ENCODE assay signal across 9 cellular contexts in the genomic region with DNA sequence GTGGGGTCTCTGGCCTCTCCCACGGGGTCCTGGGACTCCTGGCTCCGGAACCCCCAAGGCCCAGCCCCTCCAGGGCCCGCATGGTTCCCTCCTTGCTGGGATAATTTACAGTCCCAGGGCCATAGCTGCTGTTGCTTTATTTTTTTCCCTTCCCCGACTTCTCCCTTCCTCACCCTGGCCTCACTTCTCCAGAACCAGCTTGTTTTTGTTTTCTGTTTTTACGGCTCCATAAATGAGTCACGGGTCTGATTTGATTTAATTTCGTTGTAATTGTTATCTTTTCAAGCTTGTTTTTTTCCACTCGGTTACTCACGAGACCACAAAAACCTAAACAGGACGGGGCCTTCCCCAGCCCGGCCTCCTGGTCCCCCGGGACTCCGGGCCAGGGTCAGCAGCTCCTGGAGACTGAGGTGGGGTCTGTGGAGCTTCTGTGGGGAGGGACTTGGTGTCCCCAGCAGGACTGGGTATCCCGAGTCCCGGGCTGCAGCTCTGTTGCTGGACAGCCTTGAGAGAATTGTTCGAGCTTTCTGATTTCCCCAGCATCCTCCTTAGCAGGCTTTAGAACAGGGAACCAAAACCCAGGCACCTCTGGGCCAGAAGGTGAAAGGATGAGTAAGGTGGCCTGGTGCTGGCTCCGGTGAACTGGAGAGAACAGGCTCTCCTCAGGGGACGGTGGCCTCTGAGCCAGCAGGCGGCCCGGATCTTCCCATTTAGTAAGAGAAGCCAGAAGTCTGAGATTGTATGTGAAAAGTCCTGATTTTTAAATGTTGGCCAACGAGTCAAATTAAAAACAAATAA.
DNase-seq lines count a peak whose midpoint lies in the region; ATAC-seq, FAIRE-seq and TF ChIP-seq lines count a peak whose summit lies in the region.
"Had no signal": no experiment of that assay in that cellular context is flagged by ENCODE, and none has a peak within 500 bp of the region (broad histone marks: within the 10 kb centered on the region; RNA-seq: fewer than 3 reads in every experiment).

No MANE protein-coding gene starts in this region.

- no peaks in the 10 kb centered on the region for H4K20me1 ChIP-seq in endothelial cell of umbilical vein (replicated peaks; ENCODE audit: control insufficient read depth, extremely low read depth, insufficient read depth, low read length)

- H3K36me3 ChIP-seq in endothelial cell of umbilical vein (ENCODE audit: control insufficient read depth in 2 of 2, extremely low read depth in 1 of 2, insufficient read depth in 2 of 2, low read length in 2 of 2) = no peaks in the 10 kb centered on the region

- H3K4me1 ChIP-seq in endothelial cell of umbilical vein (ENCODE audit: control insufficient read depth, extremely low read depth, insufficient read depth, low read length) = peaks cover 28% of the 10 kb centered on the region

- POLR2A ChIA-PET in activated CD4-positive, alpha-beta T cell treated with anti-CD3 and anti-CD28 coated beads for 36 hours (lab: Charles Lee) = interaction anchor here (0.7 kb wide), 1 partner anchor 133 kb away, joined by 3 read pairs; no protein-coding TSS in a partner anchor
- POLR2A ChIA-PET in endothelial cell of umbilical vein (lab: Charles Lee) = no interaction called here

- no TSS peak for BruUV-seq in endothelial cell of umbilical vein (replicated peaks; lab: Mats Ljungman, UMichigan)

- peak; percentile 30 for ATAC-seq in activated CD4-positive, alpha-beta T cell treated with anti-CD3 and anti-CD28 coated beads for 36 hours

- no peaks in the 10 kb centered on the region for H3K79me2 ChIP-seq in endothelial cell of umbilical vein (ENCODE audit: control insufficient read depth, insufficient read depth, low read length)

- CTCF ChIA-PET in activated CD4-positive, alpha-beta T cell treated with anti-CD3 and anti-CD28 coated beads for 36 hours (lab: Charles Lee) = interaction anchor here (0.6 to 1.3 kb wide), 7 partner anchors 9 to 201 kb away, joined by 3 to 6 read pairs (median 3); no protein-coding TSS in a partner anchor
- CTCF ChIA-PET in endothelial cell of umbilical vein (lab: Charles Lee) = interaction anchor here (0.8 to 2.2 kb wide), 4 partner anchors 11 to 303 kb away, joined by 3 to 7 read pairs (median 4); no protein-coding TSS in a partner anchor

- no peak for TF ChIP-seq POLR2A in endothelial cell of umbilical vein (IDR thresholded peaks at IDR 0.05; ENCODE audit: low read depth, low read length)

- H3K4me3 ChIP-seq in endothelial cell of umbilical vein (replicated peaks in 1 of 3; ENCODE audit: insufficient read depth in 1 of 3, low read depth in 1 of 3, low read length in 3 of 3) = no peak overlapping the region

- H3K36me3 Mint-ChIP-seq in activated CD4-positive, alpha-beta T cell treated with anti-CD3 and anti-CD28 coated beads for 36 hours (ENCODE audit: low read depth) = no peaks in the 10 kb centered on the region

- peak; percentile 49 for FAIRE-seq in endothelial cell of umbilical vein (lab: Jason Lieb, UNC)

- no peaks in the 10 kb centered on the region for H3K9me3 ChIP-seq in endothelial cell of umbilical vein (replicated peaks; ENCODE audit: control insufficient read depth, insufficient read depth, low read length)

- H3K9me1 ChIP-seq in endothelial cell of umbilical vein (replicated peaks; ENCODE audit: control insufficient read depth, extremely low read depth, insufficient read depth, low read length) = no peaks in the 10 kb centered on the region

- H3K9me3 Mint-ChIP-seq in activated CD4-positive, alpha-beta T cell treated with anti-CD3 and anti-CD28 coated beads for 36 hours (ENCODE audit: low read depth) = no peaks in the 10 kb centered on the region

- intact Hi-C loops in activated CD4-positive, alpha-beta T cell treated with anti-CD3 and anti-CD28 coated beads for 36 hours (cut with DNase I, micrococcal nuclease) = loop anchor here (1.0 to 10.0 kb wide), 4 partner anchors 53 to 175 kb away; a partner anchor contains a TSS
- intact Hi-C loops in endothelial cell of umbilical vein (cut with micrococcal nuclease) = loop anchor here (5.0 kb wide), 1 partner anchor 177 kb away; no protein-coding TSS in a partner anchor

- dilution Hi-C loops in endothelial cell of umbilical vein (cut with MboI; ENCODE audit: extremely low pct_ligation_motif_present, low sequenced_read_pairs) = no loop called here

- H3K27ac Mint-ChIP-seq in activated CD4-positive, alpha-beta T cell treated with anti-CD3 and anti-CD28 coated beads for 36 hours = peak overlapping the region; percentile 80

- peak overlapping the region; percentile 28 for H3K9ac ChIP-seq in endothelial cell of umbilical vein (replicated peaks; ENCODE audit: extremely low read depth, insufficient read depth, low read length)

- TF ChIP-seq CTCF in endothelial cell of umbilical vein (IDR thresholded peaks at IDR 0.05; ENCODE audit: extremely low read depth in 1 of 2, insufficient read depth in 1 of 2, low read depth in 1 of 2, low read length in 2 of 2) = no peak

- H3K27ac ChIP-seq in endothelial cell of umbilical vein (ENCODE audit: insufficient read depth, low read depth, low read length) = peak overlapping the region; percentile 41
- H3K27ac ChIP-seq: 22Rv1 had no signal

- peaks cover 22% of the 10 kb centered on the region for H3K4me1 Mint-ChIP-seq in activated CD4-positive, alpha-beta T cell treated with anti-CD3 and anti-CD28 coated beads for 36 hours

- H2AFZ ChIP-seq in endothelial cell of umbilical vein (ENCODE audit: low read depth, low read length) = peak overlapping the region; percentile 80

- H3K27me3 Mint-ChIP-seq in activated CD4-positive, alpha-beta T cell treated with anti-CD3 and anti-CD28 coated beads for 36 hours = no peaks in the 10 kb centered on the region

- peak overlapping the region; percentile 13 for H3K4me2 ChIP-seq in endothelial cell of umbilical vein (ENCODE audit: insufficient read depth, low read length)

- H3K4me3 Mint-ChIP-seq in activated CD4-positive, alpha-beta T cell treated with anti-CD3 and anti-CD28 coated beads for 36 hours = no peak overlapping the region

- DNase-seq in activated CD4-positive, alpha-beta T cell treated with anti-CD3 and anti-CD28 coated beads for 36 hours = peak; percentile 50
- no peak for DNase-seq in activated CD4-positive, alpha-beta T cell treated with anti-CD3 and anti-CD28 coated beads, Interleukin-2, amount 50 U/mL, for 4 hours
- DNase-seq in NAMALWA (ENCODE audit: low spot score) (peak; percentile 66), endothelial cell of umbilical vein (ENCODE audit: low read depth, low spot score) (peak; percentile 72), renal cortical epithelial cell (ENCODE audit: low read depth) (peak; percentile 90), HT-29 (ENCODE audit: low spot score) (no peak), NCI-H748 treated with DMSO at 0.1 percent for 48 hours (lab: John Stamatoyannopoulos, UW) (no peak), amygdala (lab: John Stamatoyannopoulos, UW) (no peak)

- no peaks in the 10 kb centered on the region for H3K27me3 ChIP-seq in endothelial cell of umbilical vein (ENCODE audit: control insufficient read depth in 2 of 2, insufficient read depth in 2 of 2, low read length in 2 of 2)

TF ChIP-seq in endothelial cell of umbilical vein, 7 proteins besides CTCF, POLR2A, EP300 and RAD21:
- no peak for TF ChIP-seq EZH2 (IDR thresholded peaks at IDR 0.05; ENCODE audit: borderline replicate concordance, low read depth, low read length, severe bottlenecking)
- TF ChIP-seq JUN (IDR thresholded peaks at IDR 0.05; ENCODE audit: borderline replicate concordance, insufficient read depth, insufficient read length, low read depth) = peak; percentile 11

Comparison
In these comparisons a context has a peak if more than half of its experiments do, and no peak if none do; other contexts are left out.
1. DNase-seq: peak in activated CD4-positive, alpha-beta T cell treated with anti-CD3 and anti-CD28 coated beads for 36 hours (single experiment), NAMALWA (single experiment), endothelial cell of umbilical vein (single experiment) and renal cortical epithelial cell (single experiment); none in activated CD4-positive, alpha-beta T cell treated with anti-CD3 and anti-CD28 coated beads, Interleukin-2, amount 50 U/mL, for 4 hours (0 of 2), HT-29 (single experiment), NCI-H748 treated with DMSO at 0.1 percent for 48 hours (single experiment) and amygdala (0 of 56).